Comparison of ENCODE assay signal across 18 cellular contexts in the genomic region with DNA sequence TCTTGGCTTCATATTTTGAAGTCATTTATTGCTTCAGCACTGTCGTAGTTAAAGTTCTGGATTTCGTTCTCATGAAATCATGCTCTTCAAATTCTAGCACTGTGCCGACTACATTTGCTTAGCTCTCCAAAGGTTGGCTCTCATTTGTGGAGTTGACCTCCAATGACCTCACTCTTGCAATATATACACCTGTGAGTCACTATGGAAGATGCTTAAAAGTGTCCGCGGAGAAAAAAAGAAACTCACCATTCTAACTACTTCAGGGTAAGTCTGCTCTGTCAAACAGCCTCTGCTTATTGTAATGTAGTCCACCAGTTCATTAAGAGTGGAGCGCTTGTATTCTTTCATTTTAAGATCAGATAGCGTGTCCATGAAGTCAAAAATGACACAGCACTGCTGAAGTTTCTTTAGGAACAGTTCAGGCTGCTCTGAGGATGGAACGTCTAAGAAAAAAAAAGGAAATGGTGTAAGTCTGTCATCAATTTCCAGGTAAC.
A peak's percentile ranks its signal among the peaks of the same experiment; 100 is the strongest.
DNase-seq lines count a peak whose midpoint lies in the region; ATAC-seq, FAIRE-seq and TF ChIP-seq lines count a peak whose summit lies in the region.
"Had no signal": no experiment of that assay in that cellular context is flagged by ENCODE, and none has a peak within 500 bp of the region (broad histone marks: within the 10 kb centered on the region; RNA-seq: fewer than 3 reads in every experiment).

No MANE protein-coding gene starts in this region.

- FAIRE-seq in bronchial epithelial cell (lab: Jason Lieb, UNC), result no peak

- H3K27me3 ChIP-seq in SK-N-SH (ENCODE audit: insufficient read depth) (no peaks in the 10 kb centered on the region), bronchial epithelial cell (ENCODE audit: control insufficient read depth, insufficient read depth, low read length) (no peaks in the 10 kb centered on the region), left lung (no peaks in the 10 kb centered on the region), stomach (no peaks in the 10 kb centered on the region)
- H3K27me3 ChIP-seq: esophagus squamous epithelium, spleen had no signal

- no peak for TF ChIP-seq RAD21 in SK-N-SH (IDR thresholded peaks at IDR 0.05; ENCODE audit: low read length)

- 0 out of 2 replicates have a peak overlapping the region, but pooled peaks have one; percentile 11 for H3K4me2 ChIP-seq in SK-N-SH

- H3K4me3 ChIP-seq in SK-N-SH (ENCODE audit: low read depth in 2 of 2, low read length in 1 of 2) (no peak overlapping the region; a peak in 1 of 4 replicates), bronchial epithelial cell (ENCODE audit: low read depth, low read length) (no peak overlapping the region), left lung (no peak overlapping the region), stomach (no peak overlapping the region)
- H3K4me3 ChIP-seq: esophagus squamous epithelium, spleen had no signal

- H3K27ac ChIP-seq in SK-N-SH (ENCODE audit: low read depth in 2 of 2, low read length in 1 of 2), result peak overlapping the region; percentile 25 to 53; a peak in 3 of 4 replicates
- H3K27ac ChIP-seq in left lung, result peak overlapping the region in 1 of 2 donors; percentile 1
- peak overlapping the region in 4 of 5 donors; percentile 11 to 58 (median 39) for H3K27ac ChIP-seq in stomach
- H3K27ac ChIP-seq: esophagus squamous epithelium, spleen had no signal

- H3K4me1 ChIP-seq in SK-N-SH (ENCODE audit: control insufficient read depth in 1 of 2, insufficient read depth in 2 of 2, low read depth in 1 of 2, low read length in 1 of 2) (peaks cover 12 to 19% of the 10 kb centered on the region in 2 experiments; a peak in 3 of 4 replicates), left lung (peaks cover 0 to 7% of the 10 kb centered on the region in 2 donors), stomach (peaks cover 0 to 43% (median 13%) of the 10 kb centered on the region in 4 donors)

- peaks cover 8% of the 10 kb centered on the region for H3F3A ChIP-seq in SK-N-SH (replicated peaks; ENCODE audit: insufficient read depth)

- CTCF ChIA-PET in SK-N-SH (lab: Yijun Ruan, JAX), result interaction anchor here (1.1 kb wide), 1 partner anchor 15 kb away, joined by 3 read pairs; no protein-coding TSS in a partner anchor

- POLR2A ChIA-PET in SK-N-SH (lab: Yijun Ruan, JAX), result no interaction called here

- no peaks in the 10 kb centered on the region for H3K9me2 ChIP-seq in SK-N-SH

- intact Hi-C loops in left lung (cut with DNase I), result no loop called here
- intact Hi-C loops in stomach (cut with DNase I; ENCODE audit: low total_unique reads), result no loop called here

- no peak for TF ChIP-seq POLR2A in stomach (IDR thresholded peaks at IDR 0.05)

- ATAC-seq in left lung (peak; percentile 94), HG02763 (IDR thresholded peaks at IDR 0.05; ENCODE audit: unreplicated experiment) (no peak)
- ATAC-seq: natural killer cell, T-cell had no signal

- H3K36me3 ChIP-seq in SK-N-SH (replicated peaks in 1 of 2; ENCODE audit: control insufficient read depth in 1 of 2, insufficient read depth in 2 of 2, low read length in 1 of 2) (peaks cover 6 to 13% of the 10 kb centered on the region in 2 experiments), bronchial epithelial cell (ENCODE audit: control insufficient read depth, insufficient read depth, low read length) (no peaks in the 10 kb centered on the region), left lung (peaks cover 0 to 6% of the 10 kb centered on the region in 2 donors), stomach (peaks cover 0 to 9% (median 4%) of the 10 kb centered on the region in 4 donors)

- H3K79me2 ChIP-seq in SK-N-SH (ENCODE audit: insufficient read depth), result peaks cover 95% of the 10 kb centered on the region

- peaks cover 67% of the 10 kb centered on the region for H4K20me1 ChIP-seq in SK-N-SH (ENCODE audit: insufficient read depth)

- WGBS in SK-N-SH (ENCODE audit: low lambda C conversion rate), result 71% methylated on average over 8 of the region's 8 CpGs
- 72 to 81% (median 77%) methylated on average over 8 of the region's 8 CpGs for WGBS in stomach, 5 donors

- no peak overlapping the region for H3K9ac ChIP-seq in SK-N-SH

- H2AFZ ChIP-seq in SK-N-SH (ENCODE audit: low read depth), result no peak overlapping the region

- H3K9me3 ChIP-seq in SK-N-SH, result no peaks in the 10 kb centered on the region
- H3K9me3 ChIP-seq in left lung, result no peaks in the 10 kb centered on the region
- H3K9me3 ChIP-seq in stomach, result no peaks in the 10 kb centered on the region
- H3K9me3 ChIP-seq: esophagus squamous epithelium, spleen had no signal

- TF ChIP-seq EP300 in SK-N-SH (IDR thresholded peaks at IDR 0.05; ENCODE audit: borderline replicate concordance in 1 of 2, low read depth in 1 of 2, low read length in 1 of 2), result no peak
- no peak for TF ChIP-seq EP300 in stomach (IDR thresholded peaks at IDR 0.05)

- DNase-seq in SK-N-SH (no peak), bronchial epithelial cell (ENCODE audit: low read depth) (peak; percentile 53), left lung (no peak), stomach (no peak), RPMI8226 (no peak), NCI-H187 (lab: John Stamatoyannopoulos, UW) (no peak)
- DNase-seq: activated CD8-positive, alpha-beta memory T cell treated with anti-CD3 and anti-CD28 coated beads, Interleukin-2, amount 50 U/mL, for 48 hours; activated effector memory CD4-positive, alpha-beta T cell treated with Interleukin-2 at 50 U/mL for 16 hours; effector CD8-positive, alpha-beta T cell; esophagus squamous epithelium; head of caudate nucleus; KBM-7; natural killer cell; NCI-H2029; NCI-H510A treated with DMSO at 0.1 percent for 48 hours; spleen; T-cell had no signal

- TF ChIP-seq CTCF in SK-N-SH (IDR thresholded peaks at IDR 0.05) (no peak), bronchial epithelial cell (IDR thresholded peaks at IDR 0.05; ENCODE audit: insufficient read depth, low read length, severe bottlenecking) (no peak), left lung (IDR thresholded peaks at IDR 0.05) (no peak), stomach (IDR thresholded peaks at IDR 0.05) (no peak)

TF ChIP-seq in SK-N-SH, 30 proteins besides CTCF, POLR2A, EP300 and RAD21:
- TF ChIP-seq MXI1 (IDR thresholded peaks at IDR 0.05; ENCODE audit: low read depth, low read length) (0 out of 2 replicates have a peak, but pooled peaks have one; percentile 21), GATA2 (CRISPR knock-in tag; IDR thresholded peaks at IDR 0.05) (no peak), EZH2phosphoT487 (IDR thresholded peaks at IDR 0.05; ENCODE audit: borderline replicate concordance, low read depth) (no peak), FOSL2 (IDR thresholded peaks at IDR 0.05; ENCODE audit: borderline replicate concordance, low read depth) (no peak), MEF2A (IDR thresholded peaks at IDR 0.05; ENCODE audit: borderline replicate concordance, low read depth) (no peak)
